ENCODE assay signal across 10 cellular contexts in the genomic region with DNA sequence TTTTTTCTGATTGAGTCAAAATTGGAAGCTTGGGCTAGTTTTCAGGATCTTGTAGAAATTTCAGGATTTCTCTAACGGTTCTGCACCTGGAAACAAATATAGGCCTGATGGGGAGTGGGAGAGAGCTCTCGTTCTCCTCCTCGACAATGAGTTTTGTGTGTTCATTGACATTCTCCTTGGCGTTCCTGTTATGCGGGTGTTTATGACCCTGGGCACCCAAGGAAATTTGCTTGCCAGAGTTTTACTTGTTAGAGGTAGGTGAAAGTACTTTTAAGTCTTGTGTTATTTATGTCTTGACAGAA. TPM values are rescaled to one million over a fixed set of nuclear protein-coding genes. Genes with fewer than 3 reads are reported as not detected.
DNase-seq lines count a peak whose midpoint lies in the region; ATAC-seq and TF ChIP-seq lines count a peak whose summit lies in the region.
"Had no signal": no experiment of that assay in that cellular context is flagged by ENCODE, and none has a peak within 500 bp of the region (broad histone marks: within the 10 kb centered on the region; RNA-seq: fewer than 3 reads in every experiment).

No MANE protein-coding gene starts in this region.

- H3K4me3 ChIP-seq in GM12875 (ENCODE audit: low read depth, low read length), result peak overlapping the region; percentile 75
- H3K4me3 ChIP-seq in fibroblast of the aortic adventitia (ENCODE audit: low read depth, low read length), result peak overlapping the region; percentile 88
- peak overlapping the region in 1 of 3 donors; percentile 49 for H3K4me3 ChIP-seq in skeletal muscle tissue (ENCODE audit: low read length in 3 of 3)

- H3K27ac ChIP-seq in skeletal muscle tissue (ENCODE audit: low read depth, low read length), result peak overlapping the region; percentile 91
- H3K27ac ChIP-seq: SJCRH30 had no signal

- CTCF ChIA-PET in activated B cell treated with CpG ODN at 0.5 μM for 24 hours (lab: Charles Lee), result interaction anchor here (2.0 kb wide), 1 partner anchor 23 kb away, joined by 9 read pairs; no protein-coding TSS in a partner anchor

- POLR2A ChIA-PET in activated B cell treated with CpG ODN at 0.5 μM for 24 hours (lab: Charles Lee), result interaction anchor here (0.6 to 3.1 kb wide), 5 partner anchors 8 to 128 kb away, joined by 3 to 35 read pairs (median 5); a partner anchor contains a TSS

- peak overlapping the region; percentile 86 for H3K27ac Mint-ChIP-seq in activated B cell treated with CpG ODN at 0.5 μM for 24 hours

- no peak overlapping the region for H3K9ac ChIP-seq in skeletal muscle tissue (ENCODE audit: low read depth in 1 of 3, low read length in 3 of 3)

- peaks cover 19% of the 10 kb centered on the region for H3K36me3 Mint-ChIP-seq in activated B cell treated with CpG ODN at 0.5 μM for 24 hours (ENCODE audit: low read depth)

- H3K4me1 ChIP-seq in skeletal muscle tissue (ENCODE audit: control insufficient read depth in 3 of 3, insufficient read depth in 3 of 3, low read length in 3 of 3), result peaks cover 35 to 41% (median 39%) of the 10 kb centered on the region in 3 donors

- H3K27me3 ChIP-seq in skeletal muscle tissue (ENCODE audit: control insufficient read depth in 3 of 3, insufficient read depth in 3 of 3, low read length in 3 of 3), result no peaks in the 10 kb centered on the region
- H3K27me3 ChIP-seq: SJCRH30 had no signal

- TF ChIP-seq CTCF in GM12875 (IDR thresholded peaks at IDR 0.05; ENCODE audit: borderline replicate concordance, insufficient read depth, low read depth, low read length) (no peak), activated B cell treated with CpG ODN at 0.5 μM for 24 hours (IDR thresholded peaks at IDR 0.05) (no peak), fibroblast of the aortic adventitia (IDR thresholded peaks at IDR 0.05; ENCODE audit: insufficient read depth, low read length) (no peak)

- H3K9me3 Mint-ChIP-seq in activated B cell treated with CpG ODN at 0.5 μM for 24 hours, result no peaks in the 10 kb centered on the region

- DNase-seq in activated B cell treated with CpG ODN at 0.5 μM for 24 hours (no peak), fibroblast of the aortic adventitia (ENCODE audit: low read depth) (no peak), kidney glomerular epithelial cell (lab: John Stamatoyannopoulos, UW) (no peak), NCI-H187 (lab: John Stamatoyannopoulos, UW) (no peak)
- no peak for DNase-seq in activated CD4-positive, alpha-beta T cell treated with anti-CD3 and anti-CD28 coated beads, Interleukin-2, amount 50 U/mL, for 4 hours
- DNase-seq: effector CD8-positive, alpha-beta T cell; SJCRH30 had no signal

- no peaks in the 10 kb centered on the region for H3K9me3 ChIP-seq in skeletal muscle tissue (ENCODE audit: control insufficient read depth in 3 of 3, low read length in 3 of 3)
- H3K9me3 ChIP-seq: SJCRH30 had no signal

- H3K36me3 ChIP-seq in skeletal muscle tissue (ENCODE audit: control insufficient read depth in 3 of 3, insufficient read depth in 3 of 3, low read length in 3 of 3), result no peaks in the 10 kb centered on the region
- H3K36me3 ChIP-seq: SJCRH30 had no signal

- no peaks in the 10 kb centered on the region for H3K27me3 Mint-ChIP-seq in activated B cell treated with CpG ODN at 0.5 μM for 24 hours

- ATAC-seq in activated B cell treated with CpG ODN at 0.5 μM for 24 hours (ENCODE audit: low read depth) (no peak), GM18519 (IDR thresholded peaks at IDR 0.05; ENCODE audit: low FRiP score, unreplicated experiment) (no peak)

- H3K4me1 Mint-ChIP-seq in activated B cell treated with CpG ODN at 0.5 μM for 24 hours, result peaks cover 82% of the 10 kb centered on the region

- peak overlapping the region; percentile 89 for H3K4me3 Mint-ChIP-seq in activated B cell treated with CpG ODN at 0.5 μM for 24 hours

- intact Hi-C loops in activated B cell treated with CpG ODN at 0.5 μM for 24 hours (cut with micrococcal nuclease), result no loop called here

RNA-seq across cellular contexts. Expression of a gene that starts 2.2 kb away (rescaled TPM):
- 145 and 169 TPM in 2 replicates for total RNA-seq in activated B cell treated with CpG ODN at 0.5 μM for 24 hours
- 57.4 and 85.9 TPM in 2 replicates for total RNA-seq in fibroblast of the aortic adventitia (ENCODE audit: low replicate concordance)
- total RNA-seq in skeletal muscle tissue, result 86.1 TPM
